ENCODE assay signal across 28 cellular contexts in the genomic region with DNA sequence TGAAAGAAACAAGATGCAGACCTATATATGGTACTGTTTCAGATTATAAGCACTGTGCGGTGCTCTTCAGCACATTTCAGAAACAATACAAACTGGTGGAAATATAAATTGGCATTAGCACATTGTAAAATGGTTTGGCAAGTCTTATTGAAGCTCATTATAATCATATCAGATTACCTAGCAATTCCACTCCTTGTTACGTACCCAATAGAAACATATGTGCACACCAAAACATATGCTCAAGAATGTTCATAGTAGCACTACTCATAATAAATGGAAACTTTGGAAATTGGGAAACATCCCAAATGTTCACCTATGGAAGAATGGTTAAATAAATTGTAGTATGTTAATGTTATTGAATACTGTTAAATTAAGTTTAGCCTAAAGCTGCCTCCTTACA.
"Had no signal": no experiment of that assay in that cellular context is flagged by ENCODE, and none has a peak within 500 bp of the region (broad histone marks: within the 10 kb centered on the region; RNA-seq: fewer than 3 reads in every experiment).

No MANE protein-coding gene starts in this region.

- H3K36me3 ChIP-seq: stomach, suprapubic skin, thoracic aorta, thyroid gland, tibial artery, tibial nerve, transverse colon, upper lobe of left lung, upper lobe of right lung, uterus, vagina had no signal

- H3K4me3 Mint-ChIP-seq: stimulated activated effector memory CD8-positive, alpha-beta T cell treated with anti-CD3 and anti-CD28 coated beads, Interleukin-12 subunit alpha, Interleukin-12 subunit beta, amount 100 ng/mL, for 72 hours; stimulated activated memory B cell treated with anti-CD40 and anti-IgM and Interleukin-4, amounts not matched to agents 10 μg/mL and 1 μg/mL and 100 μg/mL, for 72 hours; stimulated activated naive B cell treated with anti-CD40 and anti-IgM and Interleukin-4, amounts not matched to agents 10 μg/mL and 1 μg/mL and 100 μg/mL, for 72 hours; stimulated activated naive CD8-positive, alpha-beta T cell treated with anti-CD3 and anti-CD28 coated beads, Interleukin-15, amount 100 ng/mL, for 72 hours; stimulated activated naive CD8-positive, alpha-beta T cell treated with anti-CD3 and anti-CD28 coated beads, Interleukin-15, Interleukin-2, amounts not matched to agents 100 ng/mL and 50 ng/mL, for 24 hours; type B pancreatic cell had no signal

- H3K9me3 ChIP-seq: stomach, suprapubic skin, testis, thoracic aorta, thyroid gland, tibial artery, tibial nerve, transverse colon, upper lobe of left lung, upper lobe of right lung, uterus, vagina had no signal

- H3K9me3 Mint-ChIP-seq: stimulated activated effector memory CD8-positive, alpha-beta T cell treated with anti-CD3 and anti-CD28 coated beads, Interleukin-12 subunit alpha, Interleukin-12 subunit beta, amount 100 ng/mL, for 72 hours; stimulated activated memory B cell treated with anti-CD40 and anti-IgM and Interleukin-4, amounts not matched to agents 10 μg/mL and 1 μg/mL and 100 μg/mL, for 72 hours; stimulated activated naive B cell treated with anti-CD40 and anti-IgM and Interleukin-4, amounts not matched to agents 10 μg/mL and 1 μg/mL and 100 μg/mL, for 72 hours; stimulated activated naive CD8-positive, alpha-beta T cell treated with anti-CD3 and anti-CD28 coated beads, Interleukin-15, amount 100 ng/mL, for 72 hours; stimulated activated naive CD8-positive, alpha-beta T cell treated with anti-CD3 and anti-CD28 coated beads, Interleukin-15, Interleukin-2, amounts not matched to agents 100 ng/mL and 50 ng/mL, for 24 hours; type B pancreatic cell had no signal

- H3K27ac Mint-ChIP-seq: stimulated activated effector memory CD8-positive, alpha-beta T cell treated with anti-CD3 and anti-CD28 coated beads, Interleukin-12 subunit alpha, Interleukin-12 subunit beta, amount 100 ng/mL, for 72 hours; stimulated activated memory B cell treated with anti-CD40 and anti-IgM and Interleukin-4, amounts not matched to agents 10 μg/mL and 1 μg/mL and 100 μg/mL, for 72 hours; stimulated activated naive B cell treated with anti-CD40 and anti-IgM and Interleukin-4, amounts not matched to agents 10 μg/mL and 1 μg/mL and 100 μg/mL, for 72 hours; stimulated activated naive CD8-positive, alpha-beta T cell treated with anti-CD3 and anti-CD28 coated beads, Interleukin-15, amount 100 ng/mL, for 72 hours; stimulated activated naive CD8-positive, alpha-beta T cell treated with anti-CD3 and anti-CD28 coated beads, Interleukin-15, Interleukin-2, amounts not matched to agents 100 ng/mL and 50 ng/mL, for 24 hours; type B pancreatic cell had no signal

- H3K36me3 Mint-ChIP-seq: stimulated activated effector memory CD8-positive, alpha-beta T cell treated with anti-CD3 and anti-CD28 coated beads, Interleukin-12 subunit alpha, Interleukin-12 subunit beta, amount 100 ng/mL, for 72 hours; stimulated activated memory B cell treated with anti-CD40 and anti-IgM and Interleukin-4, amounts not matched to agents 10 μg/mL and 1 μg/mL and 100 μg/mL, for 72 hours; stimulated activated naive B cell treated with anti-CD40 and anti-IgM and Interleukin-4, amounts not matched to agents 10 μg/mL and 1 μg/mL and 100 μg/mL, for 72 hours; type B pancreatic cell had no signal

- DNase-seq: stimulated activated CD4-positive, alpha-beta T cell treated with anti-CD3 and anti-CD28 coated beads, Interleukin-2, amount 100 ng/mL, for 48 hours; stimulated activated CD4-positive, alpha-beta T cell treated with anti-CD3 and anti-CD28 coated beads, Interleukin-4, amount 100 ng/mL, for 1 hour; stimulated activated CD4-positive, alpha-beta T cell treated with anti-CD3 and anti-CD28 coated beads, Interleukin-4, amount 100 ng/mL, for 24 hours; stimulated activated CD4-positive, alpha-beta T cell treated with anti-CD3 and anti-CD28 coated beads, Interleukin-4, amount 100 ng/mL, for 4 hours; stimulated activated CD8-positive, alpha-beta memory T cell treated with anti-CD3 and anti-CD28 coated beads, Interleukin-4, amount 100 ng/mL, for 48 hours; stimulated activated naive B cell treated with anti-CD40 and anti-IgM and Interleukin-4, amounts not matched to agents 10 μg/mL and 1 μg/mL and 100 μg/mL, for 72 hours; stimulated activated naive CD4-positive, alpha-beta T cell; stimulated activated naive CD4-positive, alpha-beta T cell treated with Interleukin-2 at 50 U/mL for 16 hours; stimulated activated naive CD8-positive, alpha-beta T cell treated with anti-CD3 and anti-CD28 coated beads, Interleukin-15, amount 100 ng/mL, for 72 hours; stimulated activated naive CD8-positive, alpha-beta T cell treated with anti-CD3 and anti-CD28 coated beads, Interleukin-15, Interleukin-2, amounts not matched to agents 100 U/mL and 50 U/mL, for 24 hours; stomach; substantia nigra; testis; thyroid gland; tibial artery; transverse colon; trophoblast cell; upper lobe of left lung; upper lobe of right lung; uterus had no signal

- H3K4me1 Mint-ChIP-seq: stimulated activated memory B cell treated with anti-CD40 and anti-IgM and Interleukin-4, amounts not matched to agents 10 μg/mL and 1 μg/mL and 100 μg/mL, for 72 hours; stimulated activated naive CD8-positive, alpha-beta T cell treated with anti-CD3 and anti-CD28 coated beads, Interleukin-15, amount 100 ng/mL, for 72 hours had no signal

- H3K4me1 ChIP-seq: tibial artery, upper lobe of right lung, uterus, vagina had no signal

- H3K4me3 ChIP-seq: stomach, suprapubic skin, testis, thoracic aorta, thyroid gland, tibial artery, tibial nerve, transverse colon, upper lobe of left lung, upper lobe of right lung, uterus, vagina had no signal

- H3K27ac ChIP-seq: stomach, suprapubic skin, testis, thoracic aorta, thyroid gland, tibial artery, tibial nerve, transverse colon, upper lobe of left lung, upper lobe of right lung, uterus, vagina had no signal
